Comparison of ENCODE assay signal across 1 cellular context in the genomic region with DNA sequence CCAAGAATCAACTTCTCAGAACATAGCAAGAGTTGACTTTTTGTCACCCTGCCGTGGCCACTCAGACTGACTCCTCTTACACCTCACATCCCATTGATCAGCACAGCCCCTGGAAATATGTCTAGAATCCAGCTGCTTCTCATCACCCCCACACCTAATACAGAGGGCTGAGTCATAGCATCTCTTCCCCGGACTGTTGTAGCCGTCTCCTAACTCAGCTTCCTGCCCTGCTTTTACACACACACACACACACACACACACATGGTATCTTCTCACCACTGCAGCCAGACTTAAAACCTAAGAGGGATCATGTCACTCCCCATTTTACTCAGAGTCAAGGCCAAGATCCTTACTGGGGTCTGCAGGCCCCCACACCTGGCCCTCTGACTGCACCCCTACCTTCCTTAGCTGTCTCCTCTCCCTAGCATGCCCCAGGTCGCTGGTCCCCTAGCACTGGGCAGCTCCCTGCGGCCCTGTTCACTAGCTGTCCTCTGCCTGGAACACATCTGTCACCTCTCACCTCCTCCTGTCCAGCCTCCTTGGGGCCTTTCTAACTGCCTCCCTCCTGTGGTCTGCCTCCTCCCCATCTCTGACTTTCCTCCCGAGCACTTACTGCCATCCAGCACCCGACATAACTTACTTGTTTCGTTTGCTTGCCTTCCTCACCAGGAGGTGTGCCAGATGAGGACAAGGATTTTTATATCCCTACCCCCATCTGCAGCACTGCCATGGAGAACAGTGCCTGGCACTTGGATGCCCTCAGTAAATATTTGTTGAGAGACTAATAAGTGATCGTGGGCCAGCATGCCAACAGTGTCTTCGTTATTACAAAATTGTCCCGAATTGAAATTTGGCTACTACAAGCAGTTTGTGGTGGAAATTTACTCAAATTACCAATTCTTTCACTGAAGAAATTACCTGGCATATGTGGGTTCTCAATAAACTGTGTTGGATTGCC.
A peak's percentile ranks its signal among the peaks of the same experiment; 100 is the strongest.
TF ChIP-seq lines count a peak whose summit lies in the region.

No MANE protein-coding gene starts in this region.

TF ChIP-seq in IMR-90, 13 proteins besides CTCF, POLR2A, EP300 and RAD21 (continued from another document):
- TF ChIP-seq SMC3 (IDR thresholded peaks at IDR 0.05; ENCODE audit: low read depth, low read length) (no peak), RCOR1 (IDR thresholded peaks at IDR 0.05; ENCODE audit: insufficient replicate concordance, low read length) (peak; percentile 23), NFE2L2 (IDR thresholded peaks at IDR 0.05; ENCODE audit: low read depth, low read length) (peak; percentile 67), MAZ (IDR thresholded peaks at IDR 0.05; ENCODE audit: borderline replicate concordance, low read depth, low read length) (no peak), CEBPB (IDR thresholded peaks at IDR 0.05; ENCODE audit: low read depth, low read length) (no peak)
- TF ChIP-seq, protein P1, sequence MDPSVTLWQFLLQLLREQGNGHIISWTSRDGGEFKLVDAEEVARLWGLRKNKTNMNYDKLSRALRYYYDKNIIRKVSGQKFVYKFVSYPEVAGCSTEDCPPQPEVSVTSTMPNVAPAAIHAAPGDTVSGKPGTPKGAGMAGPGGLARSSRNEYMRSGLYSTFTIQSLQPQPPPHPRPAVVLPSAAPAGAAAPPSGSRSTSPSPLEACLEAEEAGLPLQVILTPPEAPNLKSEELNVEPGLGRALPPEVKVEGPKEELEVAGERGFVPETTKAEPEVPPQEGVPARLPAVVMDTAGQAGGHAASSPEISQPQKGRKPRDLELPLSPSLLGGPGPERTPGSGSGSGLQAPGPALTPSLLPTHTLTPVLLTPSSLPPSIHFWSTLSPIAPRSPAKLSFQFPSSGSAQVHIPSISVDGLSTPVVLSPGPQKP (IDR thresholded peaks at IDR 0.05; ENCODE audit: borderline replicate concordance, low read depth, low read length): no peak
